Comparison of ENCODE assay signal across 7 cellular contexts in genomic region chr2:230865766-230866703, GRCh38. TPM values are rescaled to one million over a fixed set of nuclear protein-coding genes. Genes with fewer than 3 reads are reported as not detected.
DNase-seq lines count a peak whose midpoint lies in the region; ATAC-seq and TF ChIP-seq lines count a peak whose summit lies in the region.

No MANE protein-coding gene starts in this region.

- no peaks in the 10 kb centered on the region for H3K9me3 ChIP-seq in Panc1 (ENCODE audit: control insufficient read depth, insufficient read depth, low read depth, low read length)
- no peaks in the 10 kb centered on the region for H3K9me3 ChIP-seq in upper lobe of left lung

- TF ChIP-seq EP300 in upper lobe of left lung (IDR thresholded peaks at IDR 0.05), result no peak

- DNase-seq in Panc1 (ENCODE audit: low read depth, low spot score) (no peak), choroid plexus epithelial cell (ENCODE audit: low read depth) (peak; percentile 28), mesendoderm (peak; percentile 87), upper lobe of left lung (peak in 1 of 2 donors; percentile 78), NOMO-1 treated with DMSO at 0.1 percent for 48 hours (lab: John Stamatoyannopoulos, UW; ENCODE audit: unreplicated experiment) (no peak)

- H2BK5ac ChIP-seq in mesendoderm (ENCODE audit: low read length), result peak overlapping the region; percentile 71

- no peak overlapping the region for H4K5ac ChIP-seq in mesendoderm (ENCODE audit: low read length)

- WGBS in mesendoderm (ENCODE audit: extremely low coverage, insufficient coverage, low lambda C conversion rate), result no CpG with 5 or more reads among the region's 35 CpGs
- 17 to 29% methylated on average over 19 to 35 of the region's 35 CpGs for WGBS in upper lobe of left lung, 2 donors

- H2BK15ac ChIP-seq in mesendoderm (replicated peaks; ENCODE audit: low read depth), result no peak overlapping the region

- POLR2A ChIA-PET in Panc1 (lab: Charles Lee), result no interaction called here

- peak overlapping the region; percentile 99 for H3K4ac ChIP-seq in mesendoderm (ENCODE audit: low read depth, low read length)

- H2AK5ac ChIP-seq in mesendoderm (ENCODE audit: low read length), result peak overlapping the region; percentile 40

- H3K4me1 ChIP-seq in Panc1 (ENCODE audit: control insufficient read depth, insufficient read depth, low read length), result peaks cover 53% of the 10 kb centered on the region
- H3K4me1 ChIP-seq in mesendoderm (ENCODE audit: control insufficient read depth, low read depth, low read length), result peaks cover 31% of the 10 kb centered on the region
- H3K4me1 ChIP-seq in upper lobe of left lung, result peaks cover 17 to 40% (median 25%) of the 10 kb centered on the region in 4 donors

- CTCF ChIA-PET in Panc1 (lab: Charles Lee), result interaction anchor here (0.5 to 0.6 kb wide), 2 partner anchors 16 kb away, joined by 3 to 4 read pairs; no protein-coding TSS in a partner anchor

- peak overlapping the region; percentile 75 for H2BK120ac ChIP-seq in mesendoderm (ENCODE audit: low read depth, low read length)

- TF ChIP-seq POLR2A in upper lobe of left lung (IDR thresholded peaks at IDR 0.05), result no peak

- H3K56ac ChIP-seq in mesendoderm (ENCODE audit: low read length), result peak overlapping the region; percentile 98

- H3K23ac ChIP-seq in mesendoderm (ENCODE audit: low read length), result peak overlapping the region; percentile 30

- peak overlapping the region; percentile 89 for H3K4me3 ChIP-seq in GM12875 (ENCODE audit: low read depth, low read length)
- peak overlapping the region; percentile 77 to 81 for H3K4me3 ChIP-seq in Panc1 (ENCODE audit: low read depth in 2 of 2, low read length in 2 of 2)
- peak overlapping the region; percentile 77 for H3K4me3 ChIP-seq in choroid plexus epithelial cell (ENCODE audit: low read depth, low read length)
- peak overlapping the region; percentile 87 for H3K4me3 ChIP-seq in mesendoderm (ENCODE audit: low read length)
- peak overlapping the region; percentile 8 to 74 (median 72) for H3K4me3 ChIP-seq in upper lobe of left lung

- peak overlapping the region; percentile 95 for H3K18ac ChIP-seq in mesendoderm (ENCODE audit: low read length)

- H3K36me3 ChIP-seq in Panc1 (ENCODE audit: control insufficient read depth, insufficient read depth, low read length) (peaks cover 3% of the 10 kb centered on the region; the same call in 1 of the 2 replicates), mesendoderm (ENCODE audit: control insufficient read depth, insufficient read depth, low read length) (no peaks in the 10 kb centered on the region), upper lobe of left lung (no peaks in the 10 kb centered on the region)

- TF ChIP-seq CTCF in GM12875 (IDR thresholded peaks at IDR 0.05; ENCODE audit: borderline replicate concordance, insufficient read depth, low read depth, low read length) (no peak), Panc1 (IDR thresholded peaks at IDR 0.05) (no peak), choroid plexus epithelial cell (conservative IDR thresholded peaks at IDR 0.05; ENCODE audit: low read depth, low read length) (peak; percentile 34), upper lobe of left lung (IDR thresholded peaks at IDR 0.05) (no peak)

- peaks cover 59% of the 10 kb centered on the region for H3K79me2 ChIP-seq in mesendoderm (ENCODE audit: control insufficient read depth, insufficient read depth, low read length)

- peak overlapping the region; percentile 59 for H3K27ac ChIP-seq in Panc1 (ENCODE audit: low read length)
- peak overlapping the region; percentile 93 for H3K27ac ChIP-seq in mesendoderm (ENCODE audit: low read depth, low read length)
- peak overlapping the region in 3 of 4 donors; percentile 44 to 72 (median 50) for H3K27ac ChIP-seq in upper lobe of left lung

- H4K8ac ChIP-seq in mesendoderm (ENCODE audit: low read depth, low read length), result no peak overlapping the region

- ATAC-seq in Panc1 (peak; percentile 40), upper lobe of left lung (ENCODE audit: low FRiP score in 2 of 2) (peak in 1 of 2 donors; percentile 11), esophagus mucosa (no peak)

- H3K4me2 ChIP-seq in mesendoderm (ENCODE audit: low read length), result peak overlapping the region; percentile 47

- intact Hi-C loops in Panc1 (cut with micrococcal nuclease; ENCODE audit: unreplicated experiment), result no loop called here

- peak overlapping the region; percentile 85 for H3K9ac ChIP-seq in mesendoderm (ENCODE audit: low read length)

- BruUV-seq in Panc1 (replicated peaks; lab: Mats Ljungman, UMichigan), result no TSS peak

- peaks cover 8% of the 10 kb centered on the region for H3K79me1 ChIP-seq in mesendoderm (ENCODE audit: low read length)

- in situ Hi-C loops in Panc1 (cut with HindIII; ENCODE audit: low pct_unique_long_range_greater_than_20kb, low sequenced_read_pairs), result no loop called here

- H3K27me3 ChIP-seq in Panc1 (ENCODE audit: control insufficient read depth, insufficient read depth, low read length) (no peaks in the 10 kb centered on the region), mesendoderm (ENCODE audit: insufficient read depth, low read length, poor library complexity) (no peaks in the 10 kb centered on the region), upper lobe of left lung (peaks cover 0 to 11% (median 3%) of the 10 kb centered on the region in 4 donors)

RNA-seq across cellular contexts. Expression of gene ITM2C, which starts 1.3 kb away (rescaled TPM):
- total RNA-seq in Panc1 (2021; ENCODE audit: unreplicated experiment) (114 TPM), upper lobe of left lung (10 to 100 TPM; 19.9 to 40.4 (median 25.6) TPM), esophagus mucosa (7.3 TPM)
- polyA plus RNA-seq in Panc1 (2012; ENCODE audit: insufficient read length), result 256 TPM
- 368 TPM for polyA plus RNA-seq in mesendoderm (2013, experiment 1 of 2)
- 373 TPM for polyA plus RNA-seq in mesendoderm (2013, experiment 2 of 2)

RNA-seq across cellular contexts. Expression of gene GPR55, which starts 59.0 kb away (rescaled TPM):
- total RNA-seq in Panc1 (2021; ENCODE audit: unreplicated experiment), result 0.08 TPM
- not detected for polyA plus RNA-seq in Panc1 (2012; ENCODE audit: insufficient read length)
- 0.41 TPM for polyA plus RNA-seq in mesendoderm (2013, experiment 1 of 2)
- 0.41 TPM for polyA plus RNA-seq in mesendoderm (2013, experiment 2 of 2)
- total RNA-seq in upper lobe of left lung, result under 1 TPM in 4 of 6 donors, not detected in 2; 0.15 to 0.84 (median 0.52) TPM
- total RNA-seq in esophagus mucosa, result 0.20 TPM

Comparison
In these comparisons a context has a peak if more than half of its experiments do, and no peak if none do; other contexts are left out.
1. DNase-seq: peak in choroid plexus epithelial cell (single experiment) and mesendoderm (single experiment); none in Panc1 (single experiment) and NOMO-1 treated with DMSO at 0.1 percent for 48 hours (single experiment).
2. Peak in every context shown above with its lines, with median percentiles within 50 percentile points of each other: H3K4me3 ChIP-seq and H3K27ac ChIP-seq.